28 cellular contexts compared by ENCODE assay signal in the genomic region with DNA sequence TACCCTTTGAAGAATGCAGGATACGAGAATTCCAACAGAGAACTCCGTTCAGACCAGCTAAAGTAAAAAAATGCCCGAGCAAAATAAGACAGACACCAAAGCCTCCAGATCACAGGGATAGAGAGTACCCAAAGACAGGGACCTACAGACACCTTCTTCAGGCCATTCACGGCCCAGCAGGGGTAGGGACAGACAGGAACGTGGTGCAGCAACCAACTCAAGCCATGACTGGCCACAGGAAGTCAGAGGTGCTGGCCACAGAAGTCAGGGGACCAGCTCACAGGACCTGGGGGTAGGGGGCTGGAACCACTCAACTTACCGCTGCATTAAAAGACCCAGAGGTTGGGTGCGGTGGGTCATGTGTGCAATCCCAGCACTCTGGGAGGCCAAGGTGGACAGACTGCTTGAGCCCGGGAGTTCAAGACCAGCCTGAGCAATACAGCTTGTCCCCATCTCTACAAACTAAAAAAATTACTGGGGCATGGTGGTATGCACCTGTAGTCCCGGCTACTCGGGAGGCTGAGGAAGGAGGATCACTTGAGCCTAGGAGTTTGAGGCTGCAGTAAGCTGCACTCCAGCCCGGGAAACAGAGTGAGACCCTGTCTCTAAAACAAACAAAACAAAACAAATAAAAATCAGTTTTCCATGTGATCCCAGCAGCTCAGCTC. TPM values are rescaled to one million over a fixed set of nuclear protein-coding genes. Genes with fewer than 3 reads are reported as not detected.
"Had no signal": no experiment of that assay in that cellular context is flagged by ENCODE, and none has a peak within 500 bp of the region (broad histone marks: within the 10 kb centered on the region; RNA-seq: fewer than 3 reads in every experiment).

No MANE protein-coding gene starts in this region.

- H3K9me3 ChIP-seq: ascending aorta, left ventricle myocardium inferior, mucosa of descending colon, psoas muscle, suprapubic skin, tibial artery had no signal

- H3K27me3 ChIP-seq: ascending aorta, brain microvascular endothelial cell, suprapubic skin, tibial artery had no signal

- H3K9me3 Mint-ChIP-seq: activated naive CD4-positive, alpha-beta T cell treated with anti-CD3 and anti-CD28 coated beads, Interleukin-2, amount 10 ng/mL, durations not matched to agents 7 days and 5 days; activated naive CD8-positive, alpha-beta T cell treated with anti-CD3 and anti-CD28 coated beads, Interleukin-2, amount 10 ng/mL, durations not matched to agents 7 days and 5 days; activated T-cell treated with anti-CD3 and anti-CD28 coated beads, Interleukin-2, amount 50 U/mL, for 24 hours; effector memory CD8-positive, alpha-beta T cell; nephron progenitor cell; stimulated activated naive B cell treated with anti-CD40 and anti-IgM and Interleukin-4, amounts not matched to agents 10 μg/mL and 1 μg/mL and 100 μg/mL, for 72 hours had no signal

- H3K27ac ChIP-seq: ascending aorta, brain microvascular endothelial cell, left ventricle myocardium inferior, parathyroid adenoma, psoas muscle, suprapubic skin, tibial artery had no signal

- H3K36me3 Mint-ChIP-seq: activated naive CD8-positive, alpha-beta T cell treated with anti-CD3 and anti-CD28 coated beads, Interleukin-2, amount 10 ng/mL, durations not matched to agents 7 days and 5 days had no signal

- H3K9ac ChIP-seq: parathyroid adenoma had no signal

- H3K4me2 ChIP-seq: smooth muscle cell had no signal

- H3K4me1 ChIP-seq: ascending aorta, left ventricle myocardium inferior, parathyroid adenoma, psoas muscle, tibial artery had no signal

- H2AFZ ChIP-seq: parathyroid adenoma had no signal

- H3K4me3 Mint-ChIP-seq: activated naive CD4-positive, alpha-beta T cell treated with anti-CD3 and anti-CD28 coated beads, Interleukin-2, amount 10 ng/mL, durations not matched to agents 7 days and 5 days; activated naive CD8-positive, alpha-beta T cell treated with anti-CD3 and anti-CD28 coated beads, Interleukin-2, amount 10 ng/mL, durations not matched to agents 7 days and 5 days; activated T-cell treated with anti-CD3 and anti-CD28 coated beads, Interleukin-2, amount 50 U/mL, for 24 hours; effector memory CD8-positive, alpha-beta T cell; nephron progenitor cell; stimulated activated naive B cell treated with anti-CD40 and anti-IgM and Interleukin-4, amounts not matched to agents 10 μg/mL and 1 μg/mL and 100 μg/mL, for 72 hours had no signal

- H3K27me3 Mint-ChIP-seq: activated naive CD4-positive, alpha-beta T cell treated with anti-CD3 and anti-CD28 coated beads, Interleukin-2, amount 10 ng/mL, durations not matched to agents 7 days and 5 days; activated naive CD8-positive, alpha-beta T cell treated with anti-CD3 and anti-CD28 coated beads, Interleukin-2, amount 10 ng/mL, durations not matched to agents 7 days and 5 days; activated T-cell treated with anti-CD3 and anti-CD28 coated beads, Interleukin-2, amount 50 U/mL, for 24 hours; effector memory CD8-positive, alpha-beta T cell; stimulated activated naive B cell treated with anti-CD40 and anti-IgM and Interleukin-4, amounts not matched to agents 10 μg/mL and 1 μg/mL and 100 μg/mL, for 72 hours had no signal

- H3K79me2 ChIP-seq: parathyroid adenoma had no signal

- DNase-seq: activated CD4-positive, alpha-beta T cell treated with anti-CD3 and anti-CD28 coated beads for 48 hours; activated CD4-positive, alpha-beta T cell treated with anti-CD3 and anti-CD28 coated beads, Interleukin-2, amount 50 U/mL, for 48 hours; activated CD8-positive, alpha-beta memory T cell treated with anti-CD3 and anti-CD28 coated beads for 24 hours; activated CD8-positive, alpha-beta memory T cell treated with anti-CD3 and anti-CD28 coated beads, Interleukin-2, amount 50 U/mL, for 4 hours; activated gamma-delta T cell; activated naive CD4-positive, alpha-beta T cell treated with anti-CD3 and anti-CD28 coated beads, Interleukin-2, amount 10 ng/mL, durations not matched to agents 7 days and 5 days; activated naive CD8-positive, alpha-beta T cell treated with anti-CD3 and anti-CD28 coated beads, Interleukin-2, amount 10 ng/mL, durations not matched to agents 7 days and 5 days; activated T-cell treated with anti-CD3 and anti-CD28 coated beads, Interleukin-2, amount 50 U/mL, for 24 hours; brain microvascular endothelial cell; caudate nucleus; cortex of kidney; effector memory CD8-positive, alpha-beta T cell; islet precursor cell; left ventricle myocardium inferior; mucosa of descending colon; nephron progenitor cell; nucleus accumbens; psoas muscle; stimulated activated CD4-positive, alpha-beta T cell treated with anti-CD3 and anti-CD28 coated beads, Interleukin-1b, Interleukin-23, amount 100 ng/mL, for 48 hours; stimulated activated CD4-positive, alpha-beta T cell treated with anti-CD3 and anti-CD28 coated beads, Interleukin-4, amount 100 ng/mL, for 4 hours; stimulated activated naive B cell treated with anti-CD40 and anti-IgM and Interleukin-4, amounts not matched to agents 10 μg/mL and 1 μg/mL and 100 μg/mL, for 72 hours; tibial artery had no signal

- H3K27ac Mint-ChIP-seq: activated naive CD4-positive, alpha-beta T cell treated with anti-CD3 and anti-CD28 coated beads, Interleukin-2, amount 10 ng/mL, durations not matched to agents 7 days and 5 days; activated naive CD8-positive, alpha-beta T cell treated with anti-CD3 and anti-CD28 coated beads, Interleukin-2, amount 10 ng/mL, durations not matched to agents 7 days and 5 days; activated T-cell treated with anti-CD3 and anti-CD28 coated beads, Interleukin-2, amount 50 U/mL, for 24 hours; effector memory CD8-positive, alpha-beta T cell; nephron progenitor cell; stimulated activated naive B cell treated with anti-CD40 and anti-IgM and Interleukin-4, amounts not matched to agents 10 μg/mL and 1 μg/mL and 100 μg/mL, for 72 hours had no signal

- H3K4me3 ChIP-seq: ascending aorta, left ventricle myocardium inferior, lung, mucosa of descending colon, psoas muscle, smooth muscle cell, suprapubic skin, tibial artery had no signal

- H3K36me3 ChIP-seq: brain microvascular endothelial cell had no signal

- ATAC-seq: activated CD4-positive, CD25-positive, alpha-beta regulatory T cell treated with anti-CD3 and anti-CD28 coated beads, Interleukin-2, amount 50 U/mL, for 24 hours; effector memory CD8-positive, alpha-beta T cell; psoas muscle; stimulated activated naive B cell treated with anti-CD40 and anti-IgM and Interleukin-4, amounts not matched to agents 10 μg/mL and 1 μg/mL and 100 μg/mL, for 72 hours had no signal

RNA-seq across cellular contexts. Expression of gene TXNRD2, which starts 39.9 kb away (rescaled TPM):
- total RNA-seq: smooth muscle cell had no signal
